24 cellular contexts compared by ENCODE assay signal in genomic region chr14:91184559-91184958, GRCh38. TPM values are rescaled to one million over a fixed set of nuclear protein-coding genes. Genes with fewer than 3 reads are reported as not detected.
DNase-seq lines count a peak whose midpoint lies in the region; ATAC-seq, FAIRE-seq and TF ChIP-seq lines count a peak whose summit lies in the region.
"Had no signal": no experiment of that assay in that cellular context is flagged by ENCODE, and none has a peak within 500 bp of the region (broad histone marks: within the 10 kb centered on the region; RNA-seq: fewer than 3 reads in every experiment).

No MANE protein-coding gene starts in this region.

- no peak overlapping the region for H3K4me2 ChIP-seq in K562 (ENCODE audit: insufficient read depth, low read length)
- H3K4me2 ChIP-seq: A549; BLaER1 treated with 17β-estradiol and CSF1 and Interleukin-3, amounts not matched to agents 10 nM and 100 nM had no signal

- H3K36me3 ChIP-seq in K562 (ENCODE audit: control insufficient read depth, insufficient read depth, low read length): peaks cover 41% of the 10 kb centered on the region; the same call in 2 of the 3 replicates

- H3K9me3 Mint-ChIP-seq in T-helper 2 cell treated with Interferon-gamma antibody and Interleukin-4, amounts not matched to agents 5 μg/mL and 100 μg/mL, for 36 hours: no peaks in the 10 kb centered on the region
- H3K9me3 Mint-ChIP-seq in chondrocyte (ENCODE audit: low read depth): no peaks in the 10 kb centered on the region
- no peaks in the 10 kb centered on the region for H3K9me3 Mint-ChIP-seq in stimulated activated effector memory CD8-positive, alpha-beta T cell treated with anti-CD3 and anti-CD28 coated beads, Interleukin-12 subunit alpha, Interleukin-12 subunit beta, amount 100 ng/mL, for 72 hours
- H3K9me3 Mint-ChIP-seq: CD4-positive, alpha-beta T cell; CD8-positive, alpha-beta T cell had no signal

- no peaks in the 10 kb centered on the region for H3K9me1 ChIP-seq in K562 (ENCODE audit: control insufficient read depth, insufficient read depth, low read length)

- TF ChIP-seq CTCF in K562 (IDR thresholded peaks at IDR 0.05 in 2 of 3, conservative IDR thresholded peaks at IDR 0.05 in 1 of 3; ENCODE audit: insufficient read depth in 2 of 3, low read depth in 1 of 3, low read length in 3 of 3) (no peak), chondrocyte (IDR thresholded peaks at IDR 0.05) (no peak)

- H3K4me3 ChIP-seq in K562: no peak overlapping the region
- H3K4me3 ChIP-seq: A549; BLaER1 treated with 17β-estradiol and CSF1 and Interleukin-3, amounts not matched to agents 10 nM and 100 nM; GM12878 had no signal

- in situ Hi-C loops in K562 (cut with MboI): no loop called here

- no peak for DNase-seq in T-helper 2 cell treated with Interferon-gamma antibody and Interleukin-4, amounts not matched to agents 5 μg/mL and 100 μg/mL, for 36 hours (ENCODE audit: low spot score)
- DNase-seq in T-helper 2 cell (no peak), K562 (ENCODE audit: extremely low read depth in 1 of 4, low spot score in 3 of 4) (no peak), chondrocyte (ENCODE audit: low spot score) (no peak)
- no peak for DNase-seq in stimulated activated effector memory CD8-positive, alpha-beta T cell treated with anti-CD3 and anti-CD28 coated beads, Interleukin-12 subunit alpha, Interleukin-12 subunit beta, amount 100 ng/mL, for 72 hours (ENCODE audit: low spot score in 2 of 2)
- no peak for DNase-seq in NK-92 treated with Interleukin-12 subunit alpha and Interleukin-12 subunit beta, amount 100 ng/mL, for 24 hours (lab: John Stamatoyannopoulos, UW)
- no peak for DNase-seq in activated effector memory CD4-positive, alpha-beta T cell treated with anti-CD3 and anti-CD28 coated beads, Interleukin-2, amount 50 U/mL, for 16 hours
- DNase-seq: AML-193; Caco-2; Calu3; CD4-positive, alpha-beta T cell; CD8-positive, alpha-beta T cell; DMS79 treated with DMSO at 0.1 percent for 48 hours; GF-D8 had no signal

- CTCF ChIA-PET in K562 (lab: Yijun Ruan, JAX; ENCODE audit: low intra/inter-chr PET ratio): no interaction called here

- no peaks in the 10 kb centered on the region for H3K27me3 ChIP-seq in K562 (ENCODE audit: control insufficient read depth in 2 of 2, insufficient read depth in 2 of 2, low read length in 2 of 2)
- H3K27me3 ChIP-seq: BLaER1 treated with 17β-estradiol and CSF1 and Interleukin-3, amounts not matched to agents 10 nM and 100 nM had no signal

- H3K79me2 ChIP-seq in K562 (ENCODE audit: control insufficient read depth, insufficient read depth, low read length): no peaks in the 10 kb centered on the region

- TF ChIP-seq RAD21 in K562 (CRISPR knock-in tag; conservative IDR thresholded peaks at IDR 0.05 in 1 of 2, IDR thresholded peaks at IDR 0.05 in 1 of 2): no peak

- TF ChIP-seq POLR2A in K562 (conservative IDR thresholded peaks at IDR 0.05): no peak

- H3K36me3 Mint-ChIP-seq in T-helper 2 cell treated with Interferon-gamma antibody and Interleukin-4, amounts not matched to agents 5 μg/mL and 100 μg/mL, for 36 hours (ENCODE audit: low read depth): peaks cover 49% of the 10 kb centered on the region
- H3K36me3 Mint-ChIP-seq in chondrocyte (ENCODE audit: low read depth): peaks cover 5% of the 10 kb centered on the region
- H3K36me3 Mint-ChIP-seq in stimulated activated effector memory CD8-positive, alpha-beta T cell treated with anti-CD3 and anti-CD28 coated beads, Interleukin-12 subunit alpha, Interleukin-12 subunit beta, amount 100 ng/mL, for 72 hours: peaks cover 91% of the 10 kb centered on the region

- H3K9ac ChIP-seq in K562 (ENCODE audit: insufficient read depth in 1 of 2, low read depth in 2 of 2, low read length in 2 of 2): no peak overlapping the region
- H3K9ac ChIP-seq: BLaER1 treated with 17β-estradiol and CSF1 and Interleukin-3, amounts not matched to agents 10 nM and 100 nM had no signal

- H3K4me3 Mint-ChIP-seq in T-helper 2 cell treated with Interferon-gamma antibody and Interleukin-4, amounts not matched to agents 5 μg/mL and 100 μg/mL, for 36 hours: no peak overlapping the region
- peak overlapping the region; percentile 19 for H3K4me3 Mint-ChIP-seq in chondrocyte (ENCODE audit: unreplicated experiment)
- no peak overlapping the region for H3K4me3 Mint-ChIP-seq in stimulated activated effector memory CD8-positive, alpha-beta T cell treated with anti-CD3 and anti-CD28 coated beads, Interleukin-12 subunit alpha, Interleukin-12 subunit beta, amount 100 ng/mL, for 72 hours
- H3K4me3 Mint-ChIP-seq: B cell; CD4-positive, alpha-beta T cell; CD8-positive, alpha-beta T cell had no signal

- no peak overlapping the region for H2AFZ ChIP-seq in K562 (ENCODE audit: low read depth, low read length)

- POLR2A ChIA-PET in K562 (lab: Yijun Ruan, JAX): no interaction called here

- intact Hi-C loops in K562 (cut with micrococcal nuclease): no loop called here

- H3K9me3 ChIP-seq in K562 (replicated peaks; ENCODE audit: control insufficient read depth, insufficient read depth, low read depth, low read length): no peaks in the 10 kb centered on the region
- H3K9me3 ChIP-seq: A549; BLaER1 treated with 17β-estradiol and CSF1 and Interleukin-3, amounts not matched to agents 10 nM and 100 nM; Caco-2 had no signal

- ATAC-seq in K562: no peak
- no peak for ATAC-seq in stimulated activated effector memory CD8-positive, alpha-beta T cell treated with anti-CD3 and anti-CD28 coated beads, Interleukin-12 subunit alpha, Interleukin-12 subunit beta, amount 100 ng/mL, for 72 hours
- ATAC-seq: A549; CD8-positive, alpha-beta T cell; GM12878 had no signal

- no peaks in the 10 kb centered on the region for H3K27me3 Mint-ChIP-seq in T-helper 2 cell treated with Interferon-gamma antibody and Interleukin-4, amounts not matched to agents 5 μg/mL and 100 μg/mL, for 36 hours (ENCODE audit: low read depth)
- no peaks in the 10 kb centered on the region for H3K27me3 Mint-ChIP-seq in chondrocyte (ENCODE audit: low read depth)
- H3K27me3 Mint-ChIP-seq: B cell; CD4-positive, alpha-beta T cell had no signal

- no peak overlapping the region for H3K27ac ChIP-seq in K562 (ENCODE audit: extremely low read depth, low read depth, low read length)
- H3K27ac ChIP-seq: 22Rv1; A549; BLaER1 treated with 17β-estradiol and CSF1 and Interleukin-3, amounts not matched to agents 10 nM and 100 nM; C4-2B had no signal

- TF ChIP-seq EP300 in K562 (IDR thresholded peaks at IDR 0.05; ENCODE audit: low read length): no peak

- H4K20me1 ChIP-seq in K562 (replicated peaks; ENCODE audit: control insufficient read depth, insufficient read depth, low read length): no peaks in the 10 kb centered on the region
- H4K20me1 ChIP-seq: BLaER1 treated with 17β-estradiol and CSF1 and Interleukin-3, amounts not matched to agents 10 nM and 100 nM had no signal

- peak overlapping the region; percentile 52 for H3K27ac Mint-ChIP-seq in T-helper 2 cell treated with Interferon-gamma antibody and Interleukin-4, amounts not matched to agents 5 μg/mL and 100 μg/mL, for 36 hours
- H3K27ac Mint-ChIP-seq in chondrocyte (ENCODE audit: unreplicated experiment): no peak overlapping the region
- peak overlapping the region; percentile 60 for H3K27ac Mint-ChIP-seq in stimulated activated effector memory CD8-positive, alpha-beta T cell treated with anti-CD3 and anti-CD28 coated beads, Interleukin-12 subunit alpha, Interleukin-12 subunit beta, amount 100 ng/mL, for 72 hours
- H3K27ac Mint-ChIP-seq: B cell; CD4-positive, alpha-beta T cell; CD8-positive, alpha-beta T cell had no signal

- BruUV-seq in K562 (replicated peaks; lab: Mats Ljungman, UMichigan): no TSS peak

- H3K4me1 Mint-ChIP-seq in T-helper 2 cell treated with Interferon-gamma antibody and Interleukin-4, amounts not matched to agents 5 μg/mL and 100 μg/mL, for 36 hours (ENCODE audit: low read depth): peaks cover 2% of the 10 kb centered on the region
- no peaks in the 10 kb centered on the region for H3K4me1 Mint-ChIP-seq in chondrocyte (ENCODE audit: low read depth)
- H3K4me1 Mint-ChIP-seq in stimulated activated effector memory CD8-positive, alpha-beta T cell treated with anti-CD3 and anti-CD28 coated beads, Interleukin-12 subunit alpha, Interleukin-12 subunit beta, amount 100 ng/mL, for 72 hours: no peaks in the 10 kb centered on the region
- H3K4me1 Mint-ChIP-seq: B cell had no signal

- FAIRE-seq in K562 (lab: Jason Lieb, UNC): no peak
- FAIRE-seq: A549, D721Med, G401.6, GM12878, GM12892, GM18507 had no signal

- H3K4me1 ChIP-seq in K562 (replicated peaks in 1 of 2; ENCODE audit: control insufficient read depth in 2 of 2, insufficient read depth in 2 of 2, low read length in 2 of 2): no peaks in the 10 kb centered on the region; a peak in 1 of 5 replicates
- H3K4me1 ChIP-seq: A549, Caco-2 had no signal

TF ChIP-seq in K562, 482 proteins besides CTCF, POLR2A, EP300 and RAD21:
- peak; percentile 78 for TF ChIP-seq PCBP2 (IDR thresholded peaks at IDR 0.05; ENCODE audit: low read depth, low read length, poor library complexity, severe bottlenecking)
- no peak for TF ChIP-seq FOXM1 (IDR thresholded peaks at IDR 0.05; ENCODE audit: low read depth)
- no peak for TF ChIP-seq FOXM1 (CRISPR knock-in tag; IDR thresholded peaks at IDR 0.05; ENCODE audit: low read depth)

RNA-seq across cellular contexts. Expression of gene GPR68, which starts 59.9 kb away (rescaled TPM):
- total RNA-seq in K562 (2011; cell fraction: chromatin; rRNA removed; ENCODE audit: low replicate concordance): 5.9 and 14.8 TPM in 2 replicates
- total RNA-seq in K562 (2011; cell fraction: nucleolus; rRNA removed): 11.4 and 16.2 TPM in 2 replicates
- 8.6 and 12.0 TPM in 2 replicates for total RNA-seq in K562 (2011; cell fraction: nucleoplasm; rRNA removed)
- 7.4 and 7.9 TPM in 2 replicates for total RNA-seq in K562 (2014; rRNA removed)
- total RNA-seq in K562 (2014; rRNA removed; fragmentation: Illumina TruSeq; extraction: Trizol): 2.2 and 2.8 TPM in 2 replicates
- 2.4 and 2.7 TPM in 2 replicates for total RNA-seq in K562 (2015; rRNA removed; fragmentation: Illumina TruSeq; extraction: Trizol)
- total RNA-seq in K562 (2021): 7.1 and 9.4 TPM in 2 replicates
- polyA plus RNA-seq in K562 (2011; rRNA removed): 5.2 and 9.0 TPM in 2 replicates
- polyA plus RNA-seq in K562 (2011; cell fraction: cytosol; rRNA removed): 16.0 and 35.2 TPM in 2 replicates
- polyA plus RNA-seq in K562 (2011; cell fraction: nucleus; rRNA removed): 6.6 and 8.3 TPM in 2 replicates
- 5.9 and 17.3 TPM in 2 replicates for polyA plus RNA-seq in K562 (2012)
- polyA plus RNA-seq in K562 (2014; fragmentation: Illumina TruSeq; extraction: Trizol): 3.7 and 6.6 TPM in 2 replicates
- under 1 TPM; 0.41 to 0.53 TPM for polyA plus RNA-seq in K562 (2014; fragmentation: Nextera tagmentation; extraction: Ambion mirVana)
- polyA plus RNA-seq in K562 (2014; rRNA removed): 5.0 and 5.8 TPM in 2 replicates
- polyA minus RNA-seq in K562 (2011; rRNA and poly(A)+ RNA removed): 5.1 and 6.3 TPM in 2 replicates
- polyA minus RNA-seq in K562 (2011; cell fraction: cytosol; rRNA and poly(A)+ RNA removed): 8.9 and 9.6 TPM in 2 replicates
- polyA minus RNA-seq in K562 (2011; cell fraction: nucleus; rRNA and poly(A)+ RNA removed): 2.2 and 3.7 TPM in 2 replicates
- 0.42 to 4.1 TPM (median 0.46 TPM) in 3 replicates for total RNA-seq in chondrocyte
- total RNA-seq: Calu3 had no signal
